ENCODE assay signal across 1 cellular context in the genomic region with DNA sequence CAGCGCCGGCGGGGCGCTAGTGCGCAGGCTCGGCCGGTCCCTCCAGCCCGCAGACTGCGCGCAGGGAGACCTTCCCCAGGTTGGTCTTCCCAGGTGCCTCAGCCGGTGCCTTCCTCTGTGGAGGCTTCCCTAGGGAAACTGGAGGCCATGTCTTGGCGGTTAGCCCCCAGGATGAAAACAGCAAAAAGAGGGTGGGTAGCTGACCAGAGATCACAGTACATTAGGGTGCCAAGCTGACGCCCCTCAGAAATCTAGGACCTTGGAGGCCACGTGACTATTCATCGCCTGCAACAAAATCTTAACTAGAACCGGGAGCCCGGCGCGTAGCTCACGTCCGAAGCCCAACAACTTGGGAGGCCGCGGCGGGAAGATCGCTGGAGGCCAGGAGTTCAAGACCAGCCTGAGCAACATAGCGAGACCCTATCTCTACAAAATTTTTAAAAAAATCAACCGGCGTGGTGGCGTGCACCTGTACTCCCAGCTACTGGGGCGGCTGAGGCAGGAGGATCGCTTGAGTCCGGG.
TF ChIP-seq lines count a peak whose summit lies in the region.

No MANE protein-coding gene starts in this region.

TF ChIP-seq in endothelial cell of umbilical vein, 7 proteins besides CTCF, POLR2A, EP300 and RAD21:
- TF ChIP-seq MYC (IDR thresholded peaks at IDR 0.05; ENCODE audit: low read depth, low read length) (no peak), FOS (IDR thresholded peaks at IDR 0.05; ENCODE audit: borderline replicate concordance, insufficient read depth, low read length) (no peak)
- TF ChIP-seq, protein P1, sequence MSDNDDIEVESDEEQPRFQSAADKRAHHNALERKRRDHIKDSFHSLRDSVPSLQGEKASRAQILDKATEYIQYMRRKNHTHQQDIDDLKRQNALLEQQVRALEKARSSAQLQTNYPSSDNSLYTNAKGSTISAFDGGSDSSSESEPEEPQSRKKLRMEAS (IDR thresholded peaks at IDR 0.05; ENCODE audit: insufficient read depth, insufficient read length), result no peak
